In genomic region chr12:104506691-104507401, GRCh38 we compare ENCODE assay signal across 15 cellular contexts. TPM values are rescaled to one million over a fixed set of nuclear protein-coding genes. Genes with fewer than 3 reads are reported as not detected.
DNase-seq lines count a peak whose midpoint lies in the region; ATAC-seq and TF ChIP-seq lines count a peak whose summit lies in the region.
"Had no signal": no experiment of that assay in that cellular context is flagged by ENCODE, and none has a peak within 500 bp of the region (broad histone marks: within the 10 kb centered on the region; RNA-seq: fewer than 3 reads in every experiment).

No MANE protein-coding gene starts in this region.

- no peak overlapping the region for H3K4me3 Mint-ChIP-seq in MCF 10A (ENCODE audit: unreplicated experiment)
- H3K4me3 Mint-ChIP-seq: activated naive CD8-positive, alpha-beta T cell treated with anti-CD3 and anti-CD28 coated beads, Interleukin-2, amount 50 U/mL, for 24 hours; stimulated activated naive CD8-positive, alpha-beta T cell treated with anti-CD3 and anti-CD28 coated beads, Interleukin-15, amount 100 ng/mL, for 72 hours had no signal

- DNase-seq in D341Med (ENCODE audit: low spot score) (peak; percentile 64), NCI-H128 (lab: John Stamatoyannopoulos, UW; ENCODE audit: unreplicated experiment) (peak; percentile 64), NCI-H510A (lab: John Stamatoyannopoulos, UW) (peak; percentile 90), left ventricle myocardium superior (no peak), MCF 10A (ENCODE audit: unreplicated experiment) (no peak), NAMALWA (ENCODE audit: low spot score) (no peak)
- no peak for DNase-seq in activated CD4-positive, alpha-beta T cell treated with anti-CD3 and anti-CD28 coated beads for 48 hours
- DNase-seq: activated naive CD8-positive, alpha-beta T cell treated with anti-CD3 and anti-CD28 coated beads, Interleukin-2, amount 50 U/mL, for 24 hours; cortex of kidney; GDM1; NCI-H1048; SIG-M5; stimulated activated CD4-positive, alpha-beta T cell treated with anti-CD3 and anti-CD28 coated beads, Interleukin-4, amount 100 ng/mL, for 24 hours; stimulated activated naive CD8-positive, alpha-beta T cell treated with anti-CD3 and anti-CD28 coated beads, Interleukin-15, amount 100 ng/mL, for 72 hours had no signal

- no peaks in the 10 kb centered on the region for H3K4me1 Mint-ChIP-seq in MCF 10A (ENCODE audit: insufficient read depth, unreplicated experiment)

- TF ChIP-seq CTCF in MCF 10A (IDR thresholded peaks at IDR 0.05; ENCODE audit: unreplicated experiment) = no peak

- ATAC-seq in left ventricle myocardium superior (peak; percentile 87), HG02938 (IDR thresholded peaks at IDR 0.05; ENCODE audit: unreplicated experiment) (no peak)
- ATAC-seq: activated naive CD8-positive, alpha-beta T cell treated with anti-CD3 and anti-CD28 coated beads, Interleukin-2, amount 50 U/mL, for 24 hours; stimulated activated naive CD8-positive, alpha-beta T cell treated with anti-CD3 and anti-CD28 coated beads, Interleukin-15, amount 100 ng/mL, for 72 hours had no signal

- CTCF ChIA-PET in MCF 10A (lab: Yijun Ruan, JAX) = no interaction called here

- H3K27me3 Mint-ChIP-seq in MCF 10A (ENCODE audit: insufficient read depth, unreplicated experiment) = no peaks in the 10 kb centered on the region
- H3K27me3 Mint-ChIP-seq: activated naive CD8-positive, alpha-beta T cell treated with anti-CD3 and anti-CD28 coated beads, Interleukin-2, amount 50 U/mL, for 24 hours; stimulated activated naive CD8-positive, alpha-beta T cell treated with anti-CD3 and anti-CD28 coated beads, Interleukin-15, amount 100 ng/mL, for 72 hours had no signal

- no peaks in the 10 kb centered on the region for H3K9me3 Mint-ChIP-seq in MCF 10A (ENCODE audit: unreplicated experiment)

- H3K27ac Mint-ChIP-seq in MCF 10A (ENCODE audit: low read depth, unreplicated experiment) = no peak overlapping the region
- H3K27ac Mint-ChIP-seq: activated naive CD8-positive, alpha-beta T cell treated with anti-CD3 and anti-CD28 coated beads, Interleukin-2, amount 50 U/mL, for 24 hours had no signal

- intact Hi-C loops in left ventricle myocardium superior (cut with micrococcal nuclease) (no loop called here), MCF 10A (cut with micrococcal nuclease) (no loop called here)

- POLR2A ChIA-PET in MCF 10A (lab: Yijun Ruan, JAX) = no interaction called here

- no TSS peak for BruUV-seq in MCF 10A (replicated peaks; lab: Mats Ljungman, UMichigan)

- H3K36me3 Mint-ChIP-seq in MCF 10A (ENCODE audit: insufficient read depth, unreplicated experiment) = no peaks in the 10 kb centered on the region

RNA-seq across cellular contexts. Expression of gene CHST11, which starts 50.1 kb away (rescaled TPM):
- total RNA-seq in left ventricle myocardium superior = 3.4 TPM
- 4.8 and 5.3 TPM in 2 replicates for total RNA-seq in MCF 10A (2022)

Comparison
In these comparisons a context has a peak if more than half of its experiments do, and no peak if none do; other contexts are left out.
1. DNase-seq: peak in D341Med (single experiment), NCI-H128 (single experiment) and NCI-H510A (single experiment); none in left ventricle myocardium superior (single experiment), MCF 10A (single experiment), NAMALWA (single experiment) and activated CD4-positive, alpha-beta T cell treated with anti-CD3 and anti-CD28 coated beads for 48 hours (single experiment).